1 cellular context compared by ENCODE assay signal in the genomic region with DNA sequence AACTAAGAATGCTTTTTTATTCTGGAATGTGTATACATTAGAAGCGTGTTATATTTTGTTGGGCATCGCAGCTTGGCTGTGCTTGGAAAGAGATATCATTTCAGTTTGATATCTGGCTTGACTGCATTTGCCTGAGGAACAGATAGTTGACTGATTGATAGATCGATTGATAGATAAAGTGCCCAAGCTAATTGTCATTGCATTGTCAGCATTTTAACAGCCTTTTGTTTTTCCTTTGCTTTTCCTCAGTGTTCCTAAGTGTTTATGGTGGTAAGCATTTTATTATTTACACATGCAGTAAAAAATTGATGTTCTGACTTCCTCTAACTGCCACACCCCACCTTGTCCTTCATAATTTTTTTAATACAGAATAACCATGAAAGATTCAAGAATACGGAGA.
TF ChIP-seq lines count a peak whose summit lies in the region.

No MANE protein-coding gene starts in this region.

TF ChIP-seq in neural cell, 6 proteins besides CTCF, POLR2A, EP300 and RAD21:
- TF ChIP-seq REST (IDR thresholded peaks at IDR 0.05; ENCODE audit: borderline replicate concordance) (no peak), POLR2AphosphoS5 (IDR thresholded peaks at IDR 0.05) (no peak), SMC3 (conservative IDR thresholded peaks at IDR 0.05; ENCODE audit: poor library complexity) (no peak), MXI1 (conservative IDR thresholded peaks at IDR 0.05; ENCODE audit: poor library complexity, severe bottlenecking) (no peak), TAF1 (IDR thresholded peaks at IDR 0.05; ENCODE audit: low read depth) (no peak), EZH2 (IDR thresholded peaks at IDR 0.05; ENCODE audit: borderline replicate concordance, insufficient read depth, low read length, poor library complexity, severe bottlenecking) (no peak)
